In the genomic region with DNA sequence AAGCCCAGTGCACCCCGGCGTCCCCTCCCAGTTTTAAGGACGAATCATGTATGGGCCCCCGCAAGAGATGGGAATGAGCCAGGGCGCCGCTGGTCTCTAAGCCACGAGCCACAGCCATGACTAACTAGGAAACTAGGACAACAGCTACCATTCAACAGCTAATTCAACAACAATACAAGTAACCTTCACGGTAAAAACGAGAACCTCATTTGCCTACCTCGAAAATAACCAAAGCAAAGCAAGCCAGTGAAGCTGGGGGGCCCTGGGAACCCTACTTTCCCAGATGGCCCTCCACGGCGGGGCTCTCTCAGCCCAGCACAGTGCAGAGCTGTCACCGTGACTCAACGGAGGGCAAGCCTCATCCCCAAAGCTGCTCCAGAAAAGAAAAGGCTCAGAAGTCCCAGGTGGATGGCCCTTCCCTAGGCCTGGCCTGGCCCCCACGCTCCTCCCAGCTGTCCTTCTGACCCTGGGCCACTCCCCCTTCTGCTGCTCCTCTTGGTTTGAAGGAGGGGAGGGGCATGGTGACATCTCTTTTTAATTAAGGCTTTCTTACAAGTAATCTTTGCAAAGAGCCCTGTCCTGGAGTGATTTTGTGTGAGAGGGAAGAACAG, we compare ENCODE assay signal across 8 cellular contexts.
DNase-seq lines count a peak whose midpoint lies in the region; ATAC-seq and TF ChIP-seq lines count a peak whose summit lies in the region.

No MANE protein-coding gene starts in this region.

- H3K36me3 Mint-ChIP-seq in effector memory CD8-positive, alpha-beta T cell (ENCODE audit: insufficient read depth) = peaks cover 4% of the 10 kb centered on the region
- no peaks in the 10 kb centered on the region for H3K36me3 Mint-ChIP-seq in natural killer cell treated with Interleukin-12 subunit alpha and Interleukin-12 subunit beta and Interleukin-15 and Interleukin-18, amount 100 ng/mL, for 72 hours

- H3K4me1 Mint-ChIP-seq in effector memory CD8-positive, alpha-beta T cell (ENCODE audit: low read depth in 2 of 2) = peaks cover 45 to 54% of the 10 kb centered on the region in 2 donors
- peaks cover 60 to 77% of the 10 kb centered on the region in 2 donors for H3K4me1 Mint-ChIP-seq in natural killer cell treated with Interleukin-12 subunit alpha and Interleukin-12 subunit beta and Interleukin-15 and Interleukin-18, amount 100 ng/mL, for 72 hours (ENCODE audit: low read depth in 2 of 2)

- peak overlapping the region; percentile 97 to 99 for H3K27ac Mint-ChIP-seq in effector memory CD8-positive, alpha-beta T cell
- peak overlapping the region; percentile 83 to 87 for H3K27ac Mint-ChIP-seq in natural killer cell treated with Interleukin-12 subunit alpha and Interleukin-12 subunit beta and Interleukin-15 and Interleukin-18, amount 100 ng/mL, for 72 hours

- no peaks in the 10 kb centered on the region for H3K27me3 Mint-ChIP-seq in effector memory CD8-positive, alpha-beta T cell
- H3K27me3 Mint-ChIP-seq in natural killer cell treated with Interleukin-12 subunit alpha and Interleukin-12 subunit beta and Interleukin-15 and Interleukin-18, amount 100 ng/mL, for 72 hours = peaks cover 0 to 2% of the 10 kb centered on the region in 2 donors

- H3K4me3 Mint-ChIP-seq in effector memory CD8-positive, alpha-beta T cell = peak overlapping the region; percentile 88 to 92
- H3K4me3 Mint-ChIP-seq in natural killer cell treated with Interleukin-12 subunit alpha and Interleukin-12 subunit beta and Interleukin-15 and Interleukin-18, amount 100 ng/mL, for 72 hours = peak overlapping the region; percentile 75

- peak; percentile 8 for ATAC-seq in GM21515 (IDR thresholded peaks at IDR 0.05; ENCODE audit: unreplicated experiment)
- ATAC-seq in SK-N-SH treated with all-trans-retinoic acid at 6 μM for 48 hours = peak; percentile 58
- peak; percentile 31 for ATAC-seq in effector memory CD8-positive, alpha-beta T cell (replicated peaks)
- peak; percentile 2 to 31 for ATAC-seq in natural killer cell treated with Interleukin-12 subunit alpha and Interleukin-12 subunit beta and Interleukin-15 and Interleukin-18, amount 100 ng/mL, for 72 hours
- no peak for ATAC-seq in GM19467 (IDR thresholded peaks at IDR 0.05; ENCODE audit: unreplicated experiment)
- ATAC-seq in GM18907 (IDR thresholded peaks at IDR 0.05; ENCODE audit: unreplicated experiment) = no peak

- no peak for DNase-seq in effector memory CD8-positive, alpha-beta T cell
- DNase-seq in natural killer cell treated with Interleukin-12 subunit alpha and Interleukin-12 subunit beta and Interleukin-15 and Interleukin-18, amount 100 ng/mL, for 72 hours (ENCODE audit: low spot score) = no peak
- DNase-seq in NCI-H1105 (lab: John Stamatoyannopoulos, UW) (no peak), inferior parietal cortex (ENCODE audit: extremely low spot score) (no peak)

- H3K9me3 Mint-ChIP-seq in effector memory CD8-positive, alpha-beta T cell = no peaks in the 10 kb centered on the region
- no peaks in the 10 kb centered on the region for H3K9me3 Mint-ChIP-seq in natural killer cell treated with Interleukin-12 subunit alpha and Interleukin-12 subunit beta and Interleukin-15 and Interleukin-18, amount 100 ng/mL, for 72 hours

TF ChIP-seq in SK-N-SH treated with all-trans-retinoic acid at 6 μM for 48 hours, 23 proteins besides CTCF, POLR2A, EP300 and RAD21:
- TF ChIP-seq BACH2 (CRISPR knock-in tag; IDR thresholded peaks at IDR 0.05; ENCODE audit: borderline replicate concordance) (no peak), TOX (CRISPR knock-in tag; IDR thresholded peaks at IDR 0.05; ENCODE audit: borderline replicate concordance) (no peak), ZNF8 (CRISPR knock-in tag; IDR thresholded peaks at IDR 0.05) (no peak), PPARA (CRISPR knock-in tag; IDR thresholded peaks at IDR 0.05; ENCODE audit: borderline replicate concordance) (no peak), OSR1 (CRISPR knock-in tag; IDR thresholded peaks at IDR 0.05) (no peak), CSDC2 (CRISPR knock-in tag; IDR thresholded peaks at IDR 0.05) (no peak), ZNF70 (CRISPR knock-in tag; IDR thresholded peaks at IDR 0.05) (peak; percentile 21; the same call in 1 of the 2 replicates)
- TF ChIP-seq, protein P1, sequence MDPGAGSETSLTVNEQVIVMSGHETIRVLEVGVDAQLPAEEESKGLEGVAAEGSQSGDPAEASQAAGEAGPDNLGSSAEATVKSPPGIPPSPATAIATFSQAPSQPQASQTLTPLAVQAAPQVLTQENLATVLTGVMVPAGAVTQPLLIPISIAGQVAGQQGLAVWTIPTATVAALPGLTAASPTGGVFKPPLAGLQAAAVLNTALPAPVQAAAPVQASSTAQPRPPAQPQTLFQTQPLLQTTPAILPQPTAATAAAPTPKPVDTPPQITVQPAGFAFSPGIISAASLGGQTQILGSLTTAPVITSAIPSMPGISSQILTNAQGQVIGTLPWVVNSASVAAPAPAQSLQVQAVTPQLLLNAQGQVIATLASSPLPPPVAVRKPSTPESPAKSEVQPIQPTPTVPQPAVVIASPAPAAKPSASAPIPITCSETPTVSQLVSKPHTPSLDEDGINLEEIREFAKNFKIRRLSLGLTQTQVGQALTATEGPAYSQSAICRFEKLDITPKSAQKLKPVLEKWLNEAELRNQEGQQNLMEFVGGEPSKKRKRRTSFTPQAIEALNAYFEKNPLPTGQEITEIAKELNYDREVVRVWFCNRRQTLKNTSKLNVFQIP (CRISPR knock-in tag; IDR thresholded peaks at IDR 0.05; ENCODE audit: borderline replicate concordance, low read depth) = no peak

Comparison
In these comparisons a context has a peak if more than half of its experiments do, and no peak if none do; other contexts are left out.
1. ATAC-seq: peak in GM21515 (single experiment), SK-N-SH treated with all-trans-retinoic acid at 6 μM for 48 hours (single experiment), effector memory CD8-positive, alpha-beta T cell (single experiment) and natural killer cell treated with Interleukin-12 subunit alpha and Interleukin-12 subunit beta and Interleukin-15 and Interleukin-18, amount 100 ng/mL, for 72 hours (2 of 2); none in GM19467 (single experiment) and GM18907 (single experiment).